ENCODE assay signal across 10 cellular contexts in genomic region chr18:44682181-44682870, GRCh38. TPM values are rescaled to one million over a fixed set of nuclear protein-coding genes. Genes with fewer than 3 reads are reported as not detected.
DNase-seq lines count a peak whose midpoint lies in the region; ATAC-seq and TF ChIP-seq lines count a peak whose summit lies in the region.
"Had no signal": no experiment of that assay in that cellular context is flagged by ENCODE, and none has a peak within 500 bp of the region (broad histone marks: within the 10 kb centered on the region; RNA-seq: fewer than 3 reads in every experiment).

No MANE protein-coding gene starts in this region.

- H3K27ac ChIP-seq in MM.1S (ENCODE audit: low read length): peak overlapping the region; percentile 97
- peak overlapping the region; percentile 97 to 98 (median 98) for H3K27ac ChIP-seq in esophagus muscularis mucosa (replicated peaks in 1 of 4)
- H3K27ac ChIP-seq in psoas muscle: peak overlapping the region; percentile 95
- H3K27ac ChIP-seq in naive thymus-derived CD4-positive, alpha-beta T cell (ENCODE audit: low read depth, low read length): no peak overlapping the region

- H3K27me3 ChIP-seq in MM.1S (replicated peaks; ENCODE audit: insufficient read depth, low read length) (no peaks in the 10 kb centered on the region), esophagus muscularis mucosa (no peaks in the 10 kb centered on the region), psoas muscle (ENCODE audit: insufficient read depth in 3 of 3, low read length in 2 of 3) (no peaks in the 10 kb centered on the region)
- peaks cover 0 to 9% of the 10 kb centered on the region in 2 donors for H3K27me3 ChIP-seq in naive thymus-derived CD4-positive, alpha-beta T cell (ENCODE audit: control insufficient read depth in 2 of 2, insufficient read depth in 2 of 2, low read length in 2 of 2)

- H3F3A ChIP-seq in MM.1S (ENCODE audit: insufficient read depth, low read length): peaks cover 26% of the 10 kb centered on the region

- H2AFZ ChIP-seq in MM.1S (ENCODE audit: low read length): no peak overlapping the region

- ATAC-seq in psoas muscle: no peak
- ATAC-seq in HG03571 (IDR thresholded peaks at IDR 0.05; ENCODE audit: unreplicated experiment): no peak
- ATAC-seq in naive thymus-derived CD4-positive, alpha-beta T cell: no peak

- H3K9me2 ChIP-seq in MM.1S (replicated peaks; ENCODE audit: insufficient read depth, low read length): no peaks in the 10 kb centered on the region

- H3K9ac ChIP-seq in MM.1S (ENCODE audit: low read length): peak overlapping the region; percentile 98

- intact Hi-C loops in esophagus muscularis mucosa (cut with DNase I) (loop anchor here (5.0 to 10.0 kb wide), 4 partner anchors 120 to 842 kb away; no protein-coding TSS in a partner anchor), psoas muscle (cut with DNase I) (loop anchor here (5.0 to 10.0 kb wide), 6 partner anchors 60 to 702 kb away; no protein-coding TSS in a partner anchor)
- intact Hi-C loops in naive thymus-derived CD4-positive, alpha-beta T cell (cut with micrococcal nuclease): no loop called here

- H3K9me3 ChIP-seq in MM.1S (replicated peaks; ENCODE audit: insufficient read depth, low read length) (no peaks in the 10 kb centered on the region), esophagus muscularis mucosa (no peaks in the 10 kb centered on the region), psoas muscle (no peaks in the 10 kb centered on the region)
- no peaks in the 10 kb centered on the region for H3K9me3 ChIP-seq in naive thymus-derived CD4-positive, alpha-beta T cell (ENCODE audit: control insufficient read depth in 2 of 3, low read length in 3 of 3)

- H3K36me3 ChIP-seq in MM.1S (replicated peaks; ENCODE audit: insufficient read depth, low read length): no peaks in the 10 kb centered on the region
- H3K36me3 ChIP-seq in esophagus muscularis mucosa: no peaks in the 10 kb centered on the region
- H3K36me3 ChIP-seq in psoas muscle (ENCODE audit: insufficient read depth in 1 of 2, low read depth in 1 of 2): no peaks in the 10 kb centered on the region
- no peaks in the 10 kb centered on the region for H3K36me3 ChIP-seq in naive thymus-derived CD4-positive, alpha-beta T cell (ENCODE audit: control insufficient read depth in 2 of 3, insufficient read depth in 3 of 3, low read length in 3 of 3)

- CTCF ChIA-PET in naive thymus-derived CD4-positive, alpha-beta T cell (lab: Charles Lee): no interaction called here

- H3K79me2 ChIP-seq in MM.1S (ENCODE audit: low read length): peaks cover 66% of the 10 kb centered on the region

- no peak overlapping the region for H3K4me3 Mint-ChIP-seq in naive thymus-derived CD4-positive, alpha-beta T cell

- H3K36me3 Mint-ChIP-seq in naive thymus-derived CD4-positive, alpha-beta T cell: peaks cover 0 to 1% (median 0%) of the 10 kb centered on the region in 5 donors

- peaks cover 0 to 7% (median 0%) of the 10 kb centered on the region in 11 donors for H3K9me3 Mint-ChIP-seq in naive thymus-derived CD4-positive, alpha-beta T cell

- TF ChIP-seq EP300 in esophagus muscularis mucosa (IDR thresholded peaks at IDR 0.05): no peak

- H3K4me1 ChIP-seq in MM.1S (ENCODE audit: low read length) (peaks cover 39% of the 10 kb centered on the region), esophagus muscularis mucosa (peaks cover 9 to 62% (median 48%) of the 10 kb centered on the region in 4 donors), psoas muscle (peaks cover 37% of the 10 kb centered on the region)
- H3K4me1 ChIP-seq in naive thymus-derived CD4-positive, alpha-beta T cell (ENCODE audit: control insufficient read depth in 2 of 2, insufficient read depth in 2 of 2, low read length in 2 of 2): peaks cover 0 to 8% of the 10 kb centered on the region in 2 donors

- peaks cover 30 to 39% (median 32%) of the 10 kb centered on the region in 5 donors for H3K27me3 Mint-ChIP-seq in naive thymus-derived CD4-positive, alpha-beta T cell

- peak overlapping the region; percentile 95 for H3K4me2 ChIP-seq in MM.1S (ENCODE audit: low read depth, low read length)

- DNase-seq in GM03348 (ENCODE audit: low spot score) (peak; percentile 54), MM.1S (peak; percentile 68), esophagus muscularis mucosa (ENCODE audit: extremely low spot score) (no peak), psoas muscle (peak in 1 of 2 donors; percentile 40), DMS153 treated with DMSO at 0.1 percent for 48 hours (lab: John Stamatoyannopoulos, UW; ENCODE audit: unreplicated experiment) (no peak)
- DNase-seq in naive thymus-derived CD4-positive, alpha-beta T cell: no peak
- DNase-seq in activated CD8-positive, alpha-beta memory T cell treated with anti-CD3 and anti-CD28 coated beads, Interleukin-2, amount 50 U/mL, for 48 hours: no peak
- DNase-seq: activated CD4-positive, alpha-beta T cell treated with anti-CD3 and anti-CD28 coated beads, Interleukin-2, amount 50 U/mL, for 1 hour; stimulated activated CD4-positive, alpha-beta T cell treated with anti-CD3 and anti-CD28 coated beads, Interleukin-4, amount 100 ng/mL, for 4 hours had no signal

- H3K4me3 ChIP-seq in MM.1S (ENCODE audit: low read length): peak overlapping the region; percentile 96
- H3K4me3 ChIP-seq in esophagus muscularis mucosa: peak overlapping the region; percentile 85 to 94 (median 92)
- peak overlapping the region; percentile 78 for H3K4me3 ChIP-seq in psoas muscle
- H3K4me3 ChIP-seq in naive thymus-derived CD4-positive, alpha-beta T cell (ENCODE audit: low read length): no peak overlapping the region

- peaks cover 0 to 12% (median 9%) of the 10 kb centered on the region in 7 donors for H3K4me1 Mint-ChIP-seq in naive thymus-derived CD4-positive, alpha-beta T cell

- 37% methylated on average over 12 of the region's 12 CpGs for WGBS in esophagus muscularis mucosa
- WGBS in psoas muscle, 3 donors: 14 to 29% (median 15%) methylated on average over 12 of the region's 12 CpGs

- POLR2A ChIA-PET in naive thymus-derived CD4-positive, alpha-beta T cell (lab: Charles Lee): no interaction called here

- no peaks in the 10 kb centered on the region for H4K20me1 ChIP-seq in MM.1S (ENCODE audit: insufficient read depth, low read length)

- no peak overlapping the region for H3K27ac Mint-ChIP-seq in naive thymus-derived CD4-positive, alpha-beta T cell

- no peak for TF ChIP-seq POLR2A in esophagus muscularis mucosa (IDR thresholded peaks at IDR 0.05; ENCODE audit: low read depth)

- TF ChIP-seq CTCF in MM.1S (IDR thresholded peaks at IDR 0.05; ENCODE audit: low read length) (no peak), esophagus muscularis mucosa (IDR thresholded peaks at IDR 0.05) (peak in 1 of 3 experiments; percentile 7), psoas muscle (IDR thresholded peaks at IDR 0.05) (no peak)

RNA-seq across cellular contexts. Expression of gene SETBP1, which starts 1.6 kb away (rescaled TPM):
- total RNA-seq in esophagus muscularis mucosa (10 to 100 TPM; 40.9 to 86.5 (median 65.1) TPM), psoas muscle (10 to 100 TPM; 10.5 to 21.0 (median 20.2) TPM)
- polyA plus RNA-seq in psoas muscle: 1 to 10 TPM in 2 of 3 donors, under 1 TPM in 1; 0.61 to 4.8 (median 2.5) TPM
- total RNA-seq in naive thymus-derived CD4-positive, alpha-beta T cell: 10 to 100 TPM in 1 of 5 experiments, 1 to 10 TPM in 2, under 1 TPM in 2; 0.08 to 12.5 (median 2.5) TPM
- not detected for polyA plus RNA-seq in naive thymus-derived CD4-positive, alpha-beta T cell

Comparison
In these comparisons a context has a peak if more than half of its experiments do, and no peak if none do; other contexts are left out.
1. DNase-seq: peak in GM03348 (single experiment) and MM.1S (single experiment); none in esophagus muscularis mucosa (single experiment), naive thymus-derived CD4-positive, alpha-beta T cell (0 of 9), DMS153 treated with DMSO at 0.1 percent for 48 hours (single experiment) and activated CD8-positive, alpha-beta memory T cell treated with anti-CD3 and anti-CD28 coated beads, Interleukin-2, amount 50 U/mL, for 48 hours (single experiment).
2. intact Hi-C loops: an anchor here in esophagus muscularis mucosa (5.0 to 10.0 kb wide) and psoas muscle (5.0 to 10.0 kb wide); none called in naive thymus-derived CD4-positive, alpha-beta T cell.